In the genomic region with DNA sequence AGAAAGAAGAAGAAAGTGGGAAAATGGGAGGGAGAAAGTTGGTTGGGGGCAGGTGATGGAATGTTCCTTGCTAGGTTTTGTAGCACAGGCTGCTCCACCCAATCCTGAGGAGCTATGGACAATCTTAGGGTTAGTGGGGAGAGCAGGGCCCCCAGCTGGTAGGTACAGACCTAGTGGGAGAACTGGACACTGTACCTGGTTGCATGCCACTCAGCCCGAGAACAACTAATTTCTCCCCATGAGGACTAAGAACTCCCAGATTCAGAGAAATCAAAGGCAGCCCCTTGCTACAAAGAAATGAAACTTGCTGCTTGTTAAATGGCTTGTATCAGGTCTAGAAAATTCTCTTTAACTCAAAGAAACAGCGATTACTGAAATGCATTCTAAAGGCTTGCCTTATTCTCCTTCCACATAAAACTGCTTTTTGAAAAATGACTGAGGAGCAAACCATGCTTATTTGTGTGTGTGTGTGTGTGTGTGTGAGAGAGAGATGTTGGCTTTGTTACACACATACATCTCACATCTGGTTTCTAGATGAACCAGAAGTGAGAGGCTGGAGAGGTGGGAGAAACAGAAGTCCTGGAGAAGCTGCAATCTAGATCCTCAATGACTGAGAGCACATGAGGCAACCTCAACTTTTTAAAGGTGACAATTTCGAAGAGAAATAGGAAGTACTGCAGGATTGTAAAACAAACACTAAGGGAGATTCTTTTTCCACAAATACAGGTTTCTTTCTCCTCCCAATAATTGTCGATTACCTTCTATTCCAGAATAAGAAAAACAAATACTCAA, we compare ENCODE assay signal across 1 cellular context.
TF ChIP-seq lines count a peak whose summit lies in the region.

No MANE protein-coding gene starts in this region.

TF ChIP-seq in HEK293T, 16 proteins besides CTCF, POLR2A, EP300 and RAD21 (continued from another document):
- TF ChIP-seq LEF1 (IDR thresholded peaks at IDR 0.05; ENCODE audit: borderline replicate concordance) (no peak), ELF4 (IDR thresholded peaks at IDR 0.05) (no peak), ARNT (IDR thresholded peaks at IDR 0.05) (no peak), SUZ12 (IDR thresholded peaks at IDR 0.05) (no peak), ZNF384 (IDR thresholded peaks at IDR 0.05) (no peak)
